Comparison of ENCODE assay signal across 10 cellular contexts in genomic region chr9:95135756-95136155, GRCh38.
"Had no signal": no experiment of that assay in that cellular context is flagged by ENCODE, and none has a peak within 500 bp of the region (broad histone marks: within the 10 kb centered on the region; RNA-seq: fewer than 3 reads in every experiment).

No MANE protein-coding gene starts in this region.

- H3K9me3 Mint-ChIP-seq: GM23338, H9, HFFc6 had no signal

- H3K4me3 ChIP-seq: GM23248, GM23338, HAP-1 had no signal

- H2AFZ ChIP-seq: GM23248, GM23338 had no signal

- H3K9me3 ChIP-seq: HAP-1 had no signal

- FAIRE-seq: H54 had no signal

- H3K9ac ChIP-seq: GM23248 had no signal

- H3K27ac Mint-ChIP-seq: GM23338, H9, HFFc6 had no signal

- H3K4me2 ChIP-seq: GM23338 had no signal

- H3K27ac ChIP-seq: GM23248 had no signal

- H3K4me3 Mint-ChIP-seq: GM23338, H9, HFFc6 had no signal

- H3K36me3 ChIP-seq: HAP-1 had no signal

- H3K4me1 ChIP-seq: HAP-1 had no signal

- ATAC-seq: GM23338, HCT116 had no signal

- DNase-seq: GM23248, GOT3, H7, H9, HCEC 1CT, HFFc6 had no signal
